Comparison of ENCODE assay signal across 15 cellular contexts in genomic region chr14:59240356-59240755, GRCh38. TPM values are rescaled to one million over a fixed set of nuclear protein-coding genes. Genes with fewer than 3 reads are reported as not detected.
A peak's percentile ranks its signal among the peaks of the same experiment; 100 is the strongest.
DNase-seq lines count a peak whose midpoint lies in the region; ATAC-seq and TF ChIP-seq lines count a peak whose summit lies in the region.
"Had no signal": no experiment of that assay in that cellular context is flagged by ENCODE, and none has a peak within 500 bp of the region (broad histone marks: within the 10 kb centered on the region; RNA-seq: fewer than 3 reads in every experiment).

No MANE protein-coding gene starts in this region.

- no peak for TF ChIP-seq EP300 in ovary (IDR thresholded peaks at IDR 0.05)

- H3K36me3 ChIP-seq in ovary = no peaks in the 10 kb centered on the region

- TF ChIP-seq CTCF in GM10266 (IDR thresholded peaks at IDR 0.05; ENCODE audit: control insufficient read depth, insufficient read depth, low read depth, missing control alignments) (no peak), ovary (IDR thresholded peaks at IDR 0.05) (no peak)

- H3K4me3 ChIP-seq in ovary = no peak overlapping the region
- H3K4me3 ChIP-seq: skin epidermis had no signal

- 92 to 98% (median 94%) methylated on average over 2 of the region's 2 CpGs for WGBS in ovary, 3 donors

- intact Hi-C loops in ovary (cut with DNase I) = no loop called here

- no peak for TF ChIP-seq POLR2A in ovary (IDR thresholded peaks at IDR 0.05)

- no peaks in the 10 kb centered on the region for H3K27me3 ChIP-seq in ovary

- no peaks in the 10 kb centered on the region for H3K9me3 ChIP-seq in ovary

- ATAC-seq in GM19372 (IDR thresholded peaks at IDR 0.05; ENCODE audit: low read depth, unreplicated experiment) = peak; percentile 87
- ATAC-seq in HG02678 (IDR thresholded peaks at IDR 0.05; ENCODE audit: unreplicated experiment) = peak; percentile 92
- peak; percentile 80 for ATAC-seq in HG03457 (IDR thresholded peaks at IDR 0.05; ENCODE audit: unreplicated experiment)
- ATAC-seq: naive thymus-derived CD4-positive, alpha-beta T cell had no signal

- DNase-seq in GM10266 (ENCODE audit: extremely low spot score) (peak; percentile 34), ovary (no peak), cerebellar nuclear complex (lab: John Stamatoyannopoulos, UW) (no peak), epidermal melanocyte (ENCODE audit: insufficient read length, low spot score) (no peak)
- no peak for DNase-seq in activated CD8-positive, alpha-beta memory T cell treated with anti-CD3 and anti-CD28 coated beads, Interleukin-2, amount 50 U/mL, for 4 hours
- DNase-seq: activated CD4-positive, CD25-positive, alpha-beta regulatory T cell treated with anti-CD3 and anti-CD28 coated beads, Interleukin-2, amount 50 U/mL, for 72 hours; activated gamma-delta T cell treated with Interleukin-2 at 50 U/mL for 16 hours; immature natural killer cell; naive thymus-derived CD4-positive, alpha-beta T cell; NCI-H2227 treated with DMSO at 0.1 percent for 48 hours; SHP77 had no signal

- no peak overlapping the region for H3K27ac ChIP-seq in ovary
- H3K27ac ChIP-seq: skin epidermis had no signal

- peaks cover 10% of the 10 kb centered on the region for H3K4me1 ChIP-seq in ovary (ENCODE audit: insufficient read depth)

RNA-seq across cellular contexts. Expression of gene DAAM1, which starts 51.9 kb away (rescaled TPM):
- total RNA-seq in ovary = 10 to 100 TPM; 22.7 to 83.3 (median 36.4) TPM
- polyA plus RNA-seq in ovary = 10 to 100 TPM; 19.0 to 35.3 TPM
